ENCODE assay signal across 1 cellular context in the genomic region with DNA sequence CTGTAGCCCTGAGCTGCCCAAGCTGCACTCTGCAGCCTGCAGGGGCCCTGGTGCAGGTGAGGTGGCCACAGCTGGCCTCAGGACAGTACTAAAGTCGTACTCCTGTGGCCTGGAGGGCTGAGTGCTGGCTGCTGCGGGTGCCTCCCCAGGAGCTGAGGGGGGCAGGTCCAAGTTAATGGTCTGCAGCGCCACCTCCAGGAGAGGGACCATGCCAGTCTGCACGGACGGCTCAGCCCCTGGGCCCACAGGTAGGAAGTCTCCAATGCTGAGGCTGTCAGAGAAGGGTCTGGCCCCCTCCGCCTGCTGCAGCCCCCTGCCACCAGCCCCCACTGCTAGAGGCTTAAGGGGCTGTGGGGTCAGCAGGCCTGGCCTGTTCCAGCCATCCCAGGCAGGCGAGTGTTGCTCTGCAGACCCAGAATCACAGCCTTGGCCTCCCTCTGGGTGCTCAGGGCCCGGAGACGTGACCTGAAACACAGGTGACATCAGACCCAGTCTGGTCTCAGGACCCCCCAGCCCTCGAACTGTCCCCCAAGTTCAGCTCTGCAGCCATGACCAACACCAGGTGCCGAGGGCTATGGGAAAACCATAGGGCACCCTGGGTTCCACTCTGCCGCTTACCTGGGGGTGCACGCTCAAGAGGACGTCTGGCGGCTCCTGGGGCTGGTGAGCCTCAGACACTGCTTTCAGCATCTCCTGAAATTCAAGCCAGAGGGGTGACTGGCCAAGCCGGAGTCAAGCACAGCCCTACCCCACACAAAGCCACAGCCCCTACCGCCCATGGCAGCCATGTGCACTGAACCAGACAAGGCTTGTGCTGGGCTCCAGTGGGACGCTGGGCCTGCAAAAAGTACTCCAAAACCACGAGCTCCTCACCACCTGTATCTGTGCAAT.
TF ChIP-seq lines count a peak whose summit lies in the region.

No MANE protein-coding gene starts in this region.

TF ChIP-seq in liver, 16 proteins besides CTCF, POLR2A, EP300 and RAD21 (continued from another document):
- TF ChIP-seq, protein P1, sequence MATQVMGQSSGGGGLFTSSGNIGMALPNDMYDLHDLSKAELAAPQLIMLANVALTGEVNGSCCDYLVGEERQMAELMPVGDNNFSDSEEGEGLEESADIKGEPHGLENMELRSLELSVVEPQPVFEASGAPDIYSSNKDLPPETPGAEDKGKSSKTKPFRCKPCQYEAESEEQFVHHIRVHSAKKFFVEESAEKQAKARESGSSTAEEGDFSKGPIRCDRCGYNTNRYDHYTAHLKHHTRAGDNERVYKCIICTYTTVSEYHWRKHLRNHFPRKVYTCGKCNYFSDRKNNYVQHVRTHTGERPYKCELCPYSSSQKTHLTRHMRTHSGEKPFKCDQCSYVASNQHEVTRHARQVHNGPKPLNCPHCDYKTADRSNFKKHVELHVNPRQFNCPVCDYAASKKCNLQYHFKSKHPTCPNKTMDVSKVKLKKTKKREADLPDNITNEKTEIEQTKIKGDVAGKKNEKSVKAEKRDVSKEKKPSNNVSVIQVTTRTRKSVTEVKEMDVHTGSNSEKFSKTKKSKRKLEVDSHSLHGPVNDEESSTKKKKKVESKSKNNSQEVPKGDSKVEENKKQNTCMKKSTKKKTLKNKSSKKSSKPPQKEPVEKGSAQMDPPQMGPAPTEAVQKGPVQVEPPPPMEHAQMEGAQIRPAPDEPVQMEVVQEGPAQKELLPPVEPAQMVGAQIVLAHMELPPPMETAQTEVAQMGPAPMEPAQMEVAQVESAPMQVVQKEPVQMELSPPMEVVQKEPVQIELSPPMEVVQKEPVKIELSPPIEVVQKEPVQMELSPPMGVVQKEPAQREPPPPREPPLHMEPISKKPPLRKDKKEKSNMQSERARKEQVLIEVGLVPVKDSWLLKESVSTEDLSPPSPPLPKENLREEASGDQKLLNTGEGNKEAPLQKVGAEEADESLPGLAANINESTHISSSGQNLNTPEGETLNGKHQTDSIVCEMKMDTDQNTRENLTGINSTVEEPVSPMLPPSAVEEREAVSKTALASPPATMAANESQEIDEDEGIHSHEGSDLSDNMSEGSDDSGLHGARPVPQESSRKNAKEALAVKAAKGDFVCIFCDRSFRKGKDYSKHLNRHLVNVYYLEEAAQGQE (IDR thresholded peaks at IDR 0.05) = no peak
- TF ChIP-seq YY1 (IDR thresholded peaks at IDR 0.05) (no peak), TAF1 (conservative IDR thresholded peaks at IDR 0.05) (no peak), RXRA (IDR thresholded peaks at IDR 0.05) (no peak), HNF4A (conservative IDR thresholded peaks at IDR 0.05) (no peak), NR2F2 (IDR thresholded peaks at IDR 0.05) (no peak), HNF4G (IDR thresholded peaks at IDR 0.05) (no peak), FOXA2 (IDR thresholded peaks at IDR 0.05) (no peak), FOXA1 (IDR thresholded peaks at IDR 0.05) (no peak), EGR1 (IDR thresholded peaks at IDR 0.05; ENCODE audit: low read depth in 2 of 2) (no peak)
- TF ChIP-seq, protein P2, sequence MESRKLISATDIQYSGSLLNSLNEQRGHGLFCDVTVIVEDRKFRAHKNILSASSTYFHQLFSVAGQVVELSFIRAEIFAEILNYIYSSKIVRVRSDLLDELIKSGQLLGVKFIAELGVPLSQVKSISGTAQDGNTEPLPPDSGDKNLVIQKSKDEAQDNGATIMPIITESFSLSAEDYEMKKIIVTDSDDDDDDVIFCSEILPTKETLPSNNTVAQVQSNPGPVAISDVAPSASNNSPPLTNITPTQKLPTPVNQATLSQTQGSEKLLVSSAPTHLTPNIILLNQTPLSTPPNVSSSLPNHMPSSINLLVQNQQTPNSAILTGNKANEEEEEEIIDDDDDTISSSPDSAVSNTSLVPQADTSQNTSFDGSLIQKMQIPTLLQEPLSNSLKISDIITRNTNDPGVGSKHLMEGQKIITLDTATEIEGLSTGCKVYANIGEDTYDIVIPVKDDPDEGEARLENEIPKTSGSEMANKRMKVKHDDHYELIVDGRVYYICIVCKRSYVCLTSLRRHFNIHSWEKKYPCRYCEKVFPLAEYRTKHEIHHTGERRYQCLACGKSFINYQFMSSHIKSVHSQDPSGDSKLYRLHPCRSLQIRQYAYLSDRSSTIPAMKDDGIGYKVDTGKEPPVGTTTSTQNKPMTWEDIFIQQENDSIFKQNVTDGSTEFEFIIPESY (IDR thresholded peaks at IDR 0.05) = no peak
- TF ChIP-seq, protein P3, sequence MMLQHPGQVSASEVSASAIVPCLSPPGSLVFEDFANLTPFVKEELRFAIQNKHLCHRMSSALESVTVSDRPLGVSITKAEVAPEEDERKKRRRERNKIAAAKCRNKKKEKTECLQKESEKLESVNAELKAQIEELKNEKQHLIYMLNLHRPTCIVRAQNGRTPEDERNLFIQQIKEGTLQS (IDR thresholded peaks at IDR 0.05) = no peak
